21 cellular contexts compared by ENCODE assay signal in genomic region chr14:87179936-87180335, GRCh38.
"Had no signal": no experiment of that assay in that cellular context is flagged by ENCODE, and none has a peak within 500 bp of the region (broad histone marks: within the 10 kb centered on the region; RNA-seq: fewer than 3 reads in every experiment).

No MANE protein-coding gene starts in this region.

- DNase-seq: dorsolateral prefrontal cortex; effector CD4-positive, alpha-beta T cell; foreskin keratinocyte; hypothalamus; immature natural killer cell; mucosa of descending colon; naive B cell; pancreas; right lobe of liver; small intestine; stimulated activated CD4-positive, alpha-beta T cell treated with anti-CD3 and anti-CD28 coated beads, Interleukin-15, amount 100 ng/mL, for 24 hours; stimulated activated CD4-positive, alpha-beta T cell treated with anti-CD3 and anti-CD28 coated beads, Interleukin-2, amount 100 ng/mL, for 48 hours; stimulated activated naive B cell treated with anti-CD40 and anti-IgM and Interleukin-4, amounts not matched to agents 10 μg/mL and 1 μg/mL and 100 μg/mL, for 72 hours; upper lobe of left lung had no signal

- H3K9me3 ChIP-seq: gastroesophageal sphincter, neutrophil, pancreas, right lobe of liver, thoracic aorta, tibial nerve, upper lobe of left lung had no signal

- H3K27ac ChIP-seq: dorsolateral prefrontal cortex, foreskin keratinocyte, gastroesophageal sphincter, neutrophil, pancreas, right lobe of liver, thoracic aorta, tibial nerve, upper lobe of left lung had no signal

- ATAC-seq: esophagus mucosa; foreskin keratinocyte; gastroesophageal sphincter; mucosa of descending colon; natural killer cell treated with Interleukin-12 subunit alpha and Interleukin-12 subunit beta and Interleukin-15 and Interleukin-18, amount 100 ng/mL, for 72 hours; pancreas; right lobe of liver; stimulated activated naive B cell treated with anti-CD40 and anti-IgM and Interleukin-4, amounts not matched to agents 10 μg/mL and 1 μg/mL and 100 μg/mL, for 72 hours had no signal

- H3K27me3 ChIP-seq: dorsolateral prefrontal cortex, foreskin keratinocyte, gastroesophageal sphincter, neutrophil, pancreas, right lobe of liver, tibial nerve, upper lobe of left lung had no signal

- H3K4me3 ChIP-seq: dorsolateral prefrontal cortex, gastroesophageal sphincter, lung, mucosa of descending colon, pancreas, right lobe of liver, thoracic aorta, tibial nerve, upper lobe of left lung had no signal

- H3K36me3 ChIP-seq: gastroesophageal sphincter, neutrophil, pancreas, right lobe of liver, thoracic aorta, tibial nerve, upper lobe of left lung had no signal

- H3K4me1 ChIP-seq: foreskin keratinocyte, gastroesophageal sphincter, right lobe of liver, tibial nerve, upper lobe of left lung had no signal
